9 cellular contexts compared by ENCODE assay signal in genomic region chr13:98523455-98524102, GRCh38. TPM values are rescaled to one million over a fixed set of nuclear protein-coding genes. Genes with fewer than 3 reads are reported as not detected.
DNase-seq lines count a peak whose midpoint lies in the region; ATAC-seq lines count a peak whose summit lies in the region.
"Had no signal": no experiment of that assay in that cellular context is flagged by ENCODE, and none has a peak within 500 bp of the region (broad histone marks: within the 10 kb centered on the region; RNA-seq: fewer than 3 reads in every experiment).

No MANE protein-coding gene starts in this region.

- ATAC-seq in GM18502 (IDR thresholded peaks at IDR 0.05; ENCODE audit: poor library complexity, unreplicated experiment) (peak; percentile 56), GM21515 (IDR thresholded peaks at IDR 0.05; ENCODE audit: unreplicated experiment) (peak; percentile 56), HG03442 (IDR thresholded peaks at IDR 0.05; ENCODE audit: unreplicated experiment) (peak; percentile 59), esophagus mucosa (no peak)

- H2BK5ac ChIP-seq in mesendoderm (ENCODE audit: low read length), result no peak overlapping the region

- H3K4ac ChIP-seq in mesendoderm (ENCODE audit: low read depth, low read length), result no peak overlapping the region

- no peak overlapping the region for H3K27ac ChIP-seq in mesendoderm (ENCODE audit: low read depth, low read length)

- peaks cover 85% of the 10 kb centered on the region for H3K79me2 ChIP-seq in mesendoderm (ENCODE audit: control insufficient read depth, insufficient read depth, low read length)

- H4K5ac ChIP-seq in mesendoderm (ENCODE audit: low read length), result no peak overlapping the region

- H3K23ac ChIP-seq in mesendoderm (ENCODE audit: low read length), result no peak overlapping the region

- H3K4me1 ChIP-seq in mesendoderm (ENCODE audit: control insufficient read depth, low read depth, low read length), result peaks cover 24% of the 10 kb centered on the region

- H3K4me2 ChIP-seq in mesendoderm (ENCODE audit: low read length), result no peak overlapping the region

- no peak overlapping the region for H3K18ac ChIP-seq in mesendoderm (ENCODE audit: low read length)

- H3K36me3 ChIP-seq in mesendoderm (ENCODE audit: control insufficient read depth, insufficient read depth, low read length), result no peaks in the 10 kb centered on the region

- H3K79me1 ChIP-seq in mesendoderm (ENCODE audit: low read length), result peaks cover 56% of the 10 kb centered on the region

- no peak overlapping the region for H2BK15ac ChIP-seq in mesendoderm (replicated peaks; ENCODE audit: low read depth)

- WGBS in mesendoderm (ENCODE audit: extremely low coverage, insufficient coverage, low lambda C conversion rate), result no CpG with 5 or more reads among the region's 16 CpGs

- no peak overlapping the region for H3K4me3 ChIP-seq in mesendoderm (ENCODE audit: low read length)

- peak overlapping the region; percentile 17 for H3K56ac ChIP-seq in mesendoderm (ENCODE audit: low read length)

- H3K27me3 ChIP-seq in mesendoderm (ENCODE audit: insufficient read depth, low read length, poor library complexity), result no peaks in the 10 kb centered on the region

- H3K9ac ChIP-seq in mesendoderm (ENCODE audit: low read length), result no peak overlapping the region

- H2AK5ac ChIP-seq in mesendoderm (ENCODE audit: low read length), result no peak overlapping the region

- H4K8ac ChIP-seq in mesendoderm (ENCODE audit: low read depth, low read length), result no peak overlapping the region

- DNase-seq in mesendoderm, result no peak
- no peak for DNase-seq in NCI-H146 (lab: John Stamatoyannopoulos, UW)
- no peak for DNase-seq in NCI-H69 (lab: John Stamatoyannopoulos, UW)
- DNase-seq in SKM-1 treated with dmso at 0.1 percent for 144 hours (lab: John Stamatoyannopoulos, UW; ENCODE audit: unreplicated experiment), result no peak
- DNase-seq: NCI-H226 had no signal

- no peak overlapping the region for H2BK120ac ChIP-seq in mesendoderm (ENCODE audit: low read depth, low read length)

RNA-seq across cellular contexts. Expression of gene STK24, which starts 53.3 kb away (rescaled TPM):
- polyA plus RNA-seq in mesendoderm (2013, experiment 1 of 2), result 143 TPM
- 145 TPM for polyA plus RNA-seq in mesendoderm (2013, experiment 2 of 2)
- 139 TPM for total RNA-seq in esophagus mucosa
